Comparison of ENCODE assay signal across 20 cellular contexts in the genomic region with DNA sequence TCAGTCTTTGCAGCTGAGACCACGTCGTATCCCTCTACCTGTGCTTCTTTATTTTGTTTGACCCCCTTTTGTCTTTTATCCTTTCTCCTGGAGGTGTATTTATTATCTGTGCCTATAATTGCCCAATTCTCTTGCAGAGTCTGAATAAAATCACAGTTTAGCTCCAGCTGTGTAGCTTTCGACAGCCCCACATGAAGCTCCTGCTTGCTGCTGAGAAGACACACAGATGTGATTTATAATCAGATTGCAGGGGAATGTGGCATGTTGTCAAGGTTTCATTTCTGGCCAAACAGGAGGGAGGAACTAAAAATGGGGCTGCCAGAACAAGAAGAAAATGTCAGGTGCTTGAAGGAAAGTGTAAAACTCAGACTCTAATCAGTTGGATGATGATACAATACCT. TPM values are rescaled to one million over a fixed set of nuclear protein-coding genes. Genes with fewer than 3 reads are reported as not detected.
A peak's percentile ranks its signal among the peaks of the same experiment; 100 is the strongest.
DNase-seq lines count a peak whose midpoint lies in the region; ATAC-seq, FAIRE-seq and TF ChIP-seq lines count a peak whose summit lies in the region.
"Had no signal": no experiment of that assay in that cellular context is flagged by ENCODE, and none has a peak within 500 bp of the region (broad histone marks: within the 10 kb centered on the region; RNA-seq: fewer than 3 reads in every experiment).

No MANE protein-coding gene starts in this region.

- POLR2A ChIA-PET in SK-N-SH (lab: Yijun Ruan, JAX): no interaction called here

- 6% methylated on average over 3 of the region's 3 CpGs for WGBS in SK-N-SH (ENCODE audit: low lambda C conversion rate)

- peak; percentile 11 for DNase-seq in SK-N-SH
- peak; percentile 14 for DNase-seq in MM.1S
- no peak for DNase-seq in astrocyte (ENCODE audit: low read depth)
- DNase-seq in superior temporal gyrus (ENCODE audit: extremely low spot score): peak; percentile 8
- no peak for DNase-seq in left lobe of liver (ENCODE audit: low spot score)
- no peak for DNase-seq in kidney tubule cell (ENCODE audit: low spot score)
- no peak for DNase-seq in AG20443 (ENCODE audit: low spot score)
- DNase-seq: ACHN; C1 segment of cervical spinal cord; Calu3; CD8-positive, alpha-beta T cell; GDM1; NCI-H1092; NCI-H1694; NCI-H2171; NCI-H446 treated with DMSO at 0.1 percent for 48 hours; NCI-H774 had no signal

- H3K9ac ChIP-seq in SK-N-SH: no peak overlapping the region
- no peak overlapping the region for H3K9ac ChIP-seq in MM.1S (ENCODE audit: low read length)
- no peak overlapping the region for H3K9ac ChIP-seq in astrocyte (ENCODE audit: low read length)

- no peak for ATAC-seq in SK-N-SH treated with all-trans-retinoic acid at 6 μM for 48 hours
- ATAC-seq in left lobe of liver: no peak
- ATAC-seq: CD8-positive, alpha-beta T cell; Right ventricle myocardium inferior had no signal

- no peak for FAIRE-seq in astrocyte (lab: Jason Lieb, UNC)

- H3K4me2 ChIP-seq in SK-N-SH: no peak overlapping the region
- peak overlapping the region; percentile 32; the same call in 1 of the 2 replicates for H3K4me2 ChIP-seq in MM.1S (ENCODE audit: low read depth, low read length)
- no peak overlapping the region for H3K4me2 ChIP-seq in astrocyte (ENCODE audit: low read length)

- H3K27ac ChIP-seq in SK-N-SH (ENCODE audit: low read depth in 2 of 2, low read length in 1 of 2) (no peak overlapping the region), MM.1S (ENCODE audit: low read length) (peak overlapping the region; percentile 13; the same call in 1 of the 2 replicates), astrocyte (ENCODE audit: low read depth, low read length) (no peak overlapping the region)

- no peak for TF ChIP-seq RAD21 in SK-N-SH (IDR thresholded peaks at IDR 0.05; ENCODE audit: low read length)

- H3K4me3 Mint-ChIP-seq in astrocyte (ENCODE audit: unreplicated experiment): no peak overlapping the region
- H3K4me3 Mint-ChIP-seq: CD8-positive, alpha-beta T cell; IgD-negative memory B cell had no signal

- H3K27ac Mint-ChIP-seq in astrocyte (ENCODE audit: unreplicated experiment): no peak overlapping the region
- H3K27ac Mint-ChIP-seq: CD8-positive, alpha-beta T cell; IgD-negative memory B cell had no signal

- H4K20me1 ChIP-seq in SK-N-SH (ENCODE audit: insufficient read depth) (no peaks in the 10 kb centered on the region), MM.1S (ENCODE audit: insufficient read depth, low read length) (no peaks in the 10 kb centered on the region), astrocyte (ENCODE audit: insufficient read depth, low read length) (no peaks in the 10 kb centered on the region)

- H3K9me3 ChIP-seq in SK-N-SH (no peaks in the 10 kb centered on the region; the same call in 1 of the 2 replicates), MM.1S (replicated peaks; ENCODE audit: insufficient read depth, low read length) (no peaks in the 10 kb centered on the region), astrocyte (ENCODE audit: insufficient read depth, low read depth, low read length) (no peaks in the 10 kb centered on the region)

- H3F3A ChIP-seq in SK-N-SH (replicated peaks; ENCODE audit: insufficient read depth) (no peaks in the 10 kb centered on the region), MM.1S (ENCODE audit: insufficient read depth, low read length) (no peaks in the 10 kb centered on the region)

- H3K36me3 ChIP-seq in SK-N-SH (replicated peaks in 1 of 2; ENCODE audit: control insufficient read depth in 1 of 2, insufficient read depth in 2 of 2, low read length in 1 of 2): no peaks in the 10 kb centered on the region
- no peaks in the 10 kb centered on the region for H3K36me3 ChIP-seq in MM.1S (replicated peaks; ENCODE audit: insufficient read depth, low read length)
- no peaks in the 10 kb centered on the region for H3K36me3 ChIP-seq in astrocyte (ENCODE audit: insufficient read depth, low read length)

- H2AFZ ChIP-seq in SK-N-SH (ENCODE audit: low read depth) (no peak overlapping the region), MM.1S (ENCODE audit: low read length) (peak overlapping the region; percentile 23; the same call in 1 of the 2 replicates), astrocyte (ENCODE audit: low read depth, low read length) (peak overlapping the region; percentile 15)

- H3K4me3 ChIP-seq in SK-N-SH (ENCODE audit: low read depth in 2 of 2, low read length in 1 of 2) (no peak overlapping the region), MM.1S (ENCODE audit: low read length) (no peak overlapping the region), astrocyte (ENCODE audit: insufficient read depth, low read depth, low read length) (no peak overlapping the region)

- CTCF ChIA-PET in SK-N-SH (lab: Yijun Ruan, JAX): interaction anchor here (1.2 to 1.8 kb wide), 2 partner anchors 9 to 281 kb away, joined by 3 to 7 read pairs; no protein-coding TSS in a partner anchor

- H3K9me3 Mint-ChIP-seq in astrocyte (ENCODE audit: unreplicated experiment): no peaks in the 10 kb centered on the region
- H3K9me3 Mint-ChIP-seq: CD8-positive, alpha-beta T cell had no signal

- peaks cover 3% of the 10 kb centered on the region for H3K27me3 Mint-ChIP-seq in astrocyte (ENCODE audit: low read depth, unreplicated experiment)

- no peaks in the 10 kb centered on the region for H3K36me3 Mint-ChIP-seq in astrocyte (ENCODE audit: low read depth, unreplicated experiment)
- H3K36me3 Mint-ChIP-seq: CD8-positive, alpha-beta T cell; IgD-negative memory B cell had no signal

- peaks cover 25% of the 10 kb centered on the region; the same call in 1 of the 2 replicates for H3K27me3 ChIP-seq in SK-N-SH (ENCODE audit: insufficient read depth)
- H3K27me3 ChIP-seq in MM.1S (replicated peaks; ENCODE audit: insufficient read depth, low read length): no peaks in the 10 kb centered on the region
- H3K27me3 ChIP-seq in astrocyte (ENCODE audit: insufficient read depth, low read length): no peaks in the 10 kb centered on the region

- H3K4me1 Mint-ChIP-seq in astrocyte (ENCODE audit: low read depth, unreplicated experiment): no peaks in the 10 kb centered on the region
- H3K4me1 Mint-ChIP-seq: IgD-negative memory B cell had no signal

- no peak for TF ChIP-seq CTCF in SK-N-SH (IDR thresholded peaks at IDR 0.05)
- TF ChIP-seq CTCF in MM.1S (IDR thresholded peaks at IDR 0.05; ENCODE audit: low read length): no peak
- TF ChIP-seq CTCF in astrocyte (IDR thresholded peaks at IDR 0.05; ENCODE audit: insufficient read depth, low read depth, low read length): no peak

- no peak for TF ChIP-seq EP300 in SK-N-SH (IDR thresholded peaks at IDR 0.05; ENCODE audit: borderline replicate concordance in 1 of 2, low read depth in 1 of 2, low read length in 1 of 2)

- H3K9me2 ChIP-seq in SK-N-SH: no peaks in the 10 kb centered on the region
- no peaks in the 10 kb centered on the region for H3K9me2 ChIP-seq in MM.1S (replicated peaks; ENCODE audit: insufficient read depth, low read length)

- no peaks in the 10 kb centered on the region for H3K79me2 ChIP-seq in SK-N-SH (ENCODE audit: insufficient read depth)
- H3K79me2 ChIP-seq in MM.1S (ENCODE audit: low read length): no peaks in the 10 kb centered on the region
- no peaks in the 10 kb centered on the region for H3K79me2 ChIP-seq in astrocyte (ENCODE audit: insufficient read depth, low read length)

- H3K4me1 ChIP-seq in SK-N-SH (ENCODE audit: control insufficient read depth in 1 of 2, insufficient read depth in 2 of 2, low read depth in 1 of 2, low read length in 1 of 2) (no peaks in the 10 kb centered on the region; a peak in 2 of 4 replicates), MM.1S (ENCODE audit: low read length) (0 out of 2 replicates have a peak, but pooled peaks cover 3% of the 10 kb centered on the region), astrocyte (ENCODE audit: insufficient read depth, low read length) (no peaks in the 10 kb centered on the region)

TF ChIP-seq in SK-N-SH, 30 proteins besides CTCF, POLR2A, EP300 and RAD21:
- TF ChIP-seq GABPA (IDR thresholded peaks at IDR 0.05; ENCODE audit: low read depth): no peak
- no peak for TF ChIP-seq RXRA (IDR thresholded peaks at IDR 0.05; ENCODE audit: borderline replicate concordance, low read depth)
- TF ChIP-seq RFX5 (IDR thresholded peaks at IDR 0.05; ENCODE audit: low read length): no peak
TF ChIP-seq in SK-N-SH: peak in this region for 0.

TF ChIP-seq in SK-N-SH treated with all-trans-retinoic acid at 6 μM for 48 hours, 23 proteins besides CTCF, POLR2A, EP300 and RAD21 (continues in another document):
- no peak for TF ChIP-seq TCF4 (CRISPR knock-in tag; IDR thresholded peaks at IDR 0.05; ENCODE audit: borderline replicate concordance)
- TF ChIP-seq ZNF8 (CRISPR knock-in tag; IDR thresholded peaks at IDR 0.05): no peak
- no peak for TF ChIP-seq ESRRG (CRISPR knock-in tag; IDR thresholded peaks at IDR 0.05)
- no peak for TF ChIP-seq BACH2 (CRISPR knock-in tag; IDR thresholded peaks at IDR 0.05; ENCODE audit: borderline replicate concordance)
- TF ChIP-seq OSR1 (CRISPR knock-in tag; IDR thresholded peaks at IDR 0.05): no peak
- TF ChIP-seq, protein P1, sequence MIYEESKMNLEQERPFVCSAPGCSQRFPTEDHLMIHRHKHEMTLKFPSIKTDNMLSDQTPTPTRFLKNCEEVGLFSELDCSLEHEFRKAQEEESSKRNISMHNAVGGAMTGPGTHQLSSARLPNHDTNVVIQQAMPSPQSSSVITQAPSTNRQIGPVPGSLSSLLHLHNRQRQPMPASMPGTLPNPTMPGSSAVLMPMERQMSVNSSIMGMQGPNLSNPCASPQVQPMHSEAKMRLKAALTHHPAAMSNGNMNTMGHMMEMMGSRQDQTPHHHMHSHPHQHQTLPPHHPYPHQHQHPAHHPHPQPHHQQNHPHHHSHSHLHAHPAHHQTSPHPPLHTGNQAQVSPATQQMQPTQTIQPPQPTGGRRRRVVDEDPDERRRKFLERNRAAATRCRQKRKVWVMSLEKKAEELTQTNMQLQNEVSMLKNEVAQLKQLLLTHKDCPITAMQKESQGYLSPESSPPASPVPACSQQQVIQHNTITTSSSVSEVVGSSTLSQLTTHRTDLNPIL (CRISPR knock-in tag; IDR thresholded peaks at IDR 0.05; ENCODE audit: low read depth): no peak
- TF ChIP-seq, protein P2, sequence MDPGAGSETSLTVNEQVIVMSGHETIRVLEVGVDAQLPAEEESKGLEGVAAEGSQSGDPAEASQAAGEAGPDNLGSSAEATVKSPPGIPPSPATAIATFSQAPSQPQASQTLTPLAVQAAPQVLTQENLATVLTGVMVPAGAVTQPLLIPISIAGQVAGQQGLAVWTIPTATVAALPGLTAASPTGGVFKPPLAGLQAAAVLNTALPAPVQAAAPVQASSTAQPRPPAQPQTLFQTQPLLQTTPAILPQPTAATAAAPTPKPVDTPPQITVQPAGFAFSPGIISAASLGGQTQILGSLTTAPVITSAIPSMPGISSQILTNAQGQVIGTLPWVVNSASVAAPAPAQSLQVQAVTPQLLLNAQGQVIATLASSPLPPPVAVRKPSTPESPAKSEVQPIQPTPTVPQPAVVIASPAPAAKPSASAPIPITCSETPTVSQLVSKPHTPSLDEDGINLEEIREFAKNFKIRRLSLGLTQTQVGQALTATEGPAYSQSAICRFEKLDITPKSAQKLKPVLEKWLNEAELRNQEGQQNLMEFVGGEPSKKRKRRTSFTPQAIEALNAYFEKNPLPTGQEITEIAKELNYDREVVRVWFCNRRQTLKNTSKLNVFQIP (CRISPR knock-in tag; IDR thresholded peaks at IDR 0.05; ENCODE audit: borderline replicate concordance, low read depth): no peak

RNA-seq across cellular contexts. Expression of a gene that starts 22.7 kb away (rescaled TPM):
- polyA plus RNA-seq in SK-N-SH (2012; rRNA removed): 0.21 and 0.23 TPM in 2 replicates
- polyA plus RNA-seq in SK-N-SH (2012; cell fraction: cytosol; rRNA removed): 0.15 and 0.26 TPM in 2 replicates
- 0.05 and 0.11 TPM in 2 replicates for polyA plus RNA-seq in SK-N-SH (2012; cell fraction: nucleus; rRNA removed)
- total RNA-seq in astrocyte (0.70 and 0.91 TPM in 2 replicates), left lobe of liver (0.10 TPM)
- total RNA-seq: Calu3; CD8-positive, alpha-beta T cell; Right ventricle myocardium inferior had no signal
- polyA plus RNA-seq: IgD-negative memory B cell had no signal

Comparison
In these comparisons a context has a peak if more than half of its experiments do, and no peak if none do; other contexts are left out.
1. DNase-seq: peak in SK-N-SH (single experiment), MM.1S (single experiment) and superior temporal gyrus (single experiment); none in astrocyte (single experiment), left lobe of liver (single experiment), kidney tubule cell (single experiment) and AG20443 (single experiment).